ENCODE assay signal across 16 cellular contexts in genomic region chr13:99564389-99564788, GRCh38. TPM values are rescaled to one million over a fixed set of nuclear protein-coding genes. Genes with fewer than 3 reads are reported as not detected.
DNase-seq lines count a peak whose midpoint lies in the region; ATAC-seq and TF ChIP-seq lines count a peak whose summit lies in the region.
"Had no signal": no experiment of that assay in that cellular context is flagged by ENCODE, and none has a peak within 500 bp of the region (broad histone marks: within the 10 kb centered on the region; RNA-seq: fewer than 3 reads in every experiment).

No MANE protein-coding gene starts in this region.

- no peaks in the 10 kb centered on the region for H3K79me1 ChIP-seq in H9 (ENCODE audit: insufficient read depth, low read depth, low read length, poor library complexity, severe bottlenecking)

- peaks cover 2% of the 10 kb centered on the region for H3K9me3 ChIP-seq in adipocyte (ENCODE audit: control insufficient read depth, low read length)
- H3K9me3 ChIP-seq in smooth muscle cell (replicated peaks; ENCODE audit: low read depth) = no peaks in the 10 kb centered on the region
- no peaks in the 10 kb centered on the region for H3K9me3 ChIP-seq in H9 (ENCODE audit: control insufficient read depth, low read depth, low read length)
- no peaks in the 10 kb centered on the region for H3K9me3 ChIP-seq in Caco-2
- H3K9me3 ChIP-seq: BE2C had no signal

- 0 out of 2 replicates have a peak overlapping the region, but pooled peaks have one; percentile 83 for H3K27ac ChIP-seq in GM23338 (ENCODE audit: low read depth)
- H3K27ac ChIP-seq in smooth muscle cell (ENCODE audit: low read depth) = peak overlapping the region; percentile 52
- no peak overlapping the region for H3K27ac ChIP-seq in H9 (ENCODE audit: insufficient read length, low read depth, low read length)
- H3K27ac ChIP-seq: C4-2B had no signal

- no peak overlapping the region for H4K91ac ChIP-seq in H9 (ENCODE audit: insufficient read length, low read depth, low read length)

- H2BK120ac ChIP-seq in H9 (ENCODE audit: low read depth, low read length, poor library complexity, severe bottlenecking) = no peak overlapping the region

- H3K4me3 ChIP-seq in GM23338 (no peak overlapping the region), adipocyte (ENCODE audit: low read length) (no peak overlapping the region), smooth muscle cell (no peak overlapping the region), Caco-2 (ENCODE audit: low read depth, low read length) (no peak overlapping the region)
- H3K4me3 ChIP-seq: GM12878 had no signal

- H3K9me2 ChIP-seq in GM23338 (ENCODE audit: insufficient read depth) = no peaks in the 10 kb centered on the region

- H3K79me2 ChIP-seq in GM23338 (replicated peaks; ENCODE audit: insufficient read depth) (no peaks in the 10 kb centered on the region), smooth muscle cell (ENCODE audit: low read depth) (peaks cover 4% of the 10 kb centered on the region), H9 (ENCODE audit: insufficient read depth, low read length) (no peaks in the 10 kb centered on the region)

- POLR2A ChIA-PET in Caco-2 (lab: Charles Lee) = interaction anchor here (0.6 kb wide), 1 partner anchor 13 kb away, joined by 3 read pairs; no protein-coding TSS in a partner anchor

- H3K56ac ChIP-seq in H9 (ENCODE audit: insufficient read length, low read depth, low read length) = no peak overlapping the region

- H2AFZ ChIP-seq in GM23338 = no peak overlapping the region
- H2AFZ ChIP-seq in smooth muscle cell (ENCODE audit: low read depth) = no peak overlapping the region
- H2AFZ ChIP-seq in H9 (ENCODE audit: low read length) = no peak overlapping the region

- H3F3A ChIP-seq in GM23338 (replicated peaks; ENCODE audit: low read depth) = no peaks in the 10 kb centered on the region; the same call in 1 of the 2 replicates
- H3F3A ChIP-seq in smooth muscle cell (ENCODE audit: low read depth) = peaks cover 5% of the 10 kb centered on the region

- peaks cover 1% of the 10 kb centered on the region for H3K4me1 Mint-ChIP-seq in activated naive CD8-positive, alpha-beta T cell (ENCODE audit: low read depth)
- no peaks in the 10 kb centered on the region for H3K4me1 Mint-ChIP-seq in activated naive CD8-positive, alpha-beta T cell treated with anti-CD3 and anti-CD28 coated beads for 36 hours
- H3K4me1 Mint-ChIP-seq in GM23338 (peaks cover 14% of the 10 kb centered on the region), H9 (peaks cover 11 to 14% of the 10 kb centered on the region in 2 experiments), Caco-2 (ENCODE audit: low read depth, unreplicated experiment) (no peaks in the 10 kb centered on the region)

- no peak overlapping the region for H2BK5ac ChIP-seq in H9 (ENCODE audit: insufficient read length, low read length)

- H3K27me3 ChIP-seq in GM23338 (ENCODE audit: insufficient read depth) (no peaks in the 10 kb centered on the region), adipocyte (replicated peaks; ENCODE audit: control insufficient read depth, insufficient read depth, low read length) (no peaks in the 10 kb centered on the region), smooth muscle cell (ENCODE audit: low read depth) (no peaks in the 10 kb centered on the region), H9 (ENCODE audit: insufficient read depth, low read length) (no peaks in the 10 kb centered on the region), Caco-2 (replicated peaks; ENCODE audit: control insufficient read depth, insufficient read depth, low read length) (no peaks in the 10 kb centered on the region)
- H3K27me3 ChIP-seq: BE2C had no signal

- DNase-seq in activated naive CD8-positive, alpha-beta T cell treated with anti-CD3 and anti-CD28 coated beads for 36 hours = no peak
- DNase-seq in GM23338 (ENCODE audit: low spot score) (no peak), adipocyte (ENCODE audit: low read depth) (peak; percentile 51), smooth muscle cell (lab: John Stamatoyannopoulos, UW; ENCODE audit: unreplicated experiment) (no peak), H9 (no peak), Caco-2 (no peak), NCI-H2107 (lab: John Stamatoyannopoulos, UW) (no peak)
- DNase-seq: BE2C; Calu3; CD4-positive, alpha-beta memory T cell; DMS79 treated with DMSO at 0.1 percent for 48 hours; EL; HCEC 1CT had no signal

- H3K9ac ChIP-seq in adipocyte (ENCODE audit: low read length) = no peak overlapping the region
- H3K9ac ChIP-seq in smooth muscle cell (ENCODE audit: low read depth) = no peak overlapping the region
- H3K9ac ChIP-seq in H9 (ENCODE audit: extremely low read depth, insufficient read length, low read length) = no peak overlapping the region

- H3K36me3 ChIP-seq in GM23338 (ENCODE audit: insufficient read depth) (no peaks in the 10 kb centered on the region; the same call in 1 of the 2 replicates), adipocyte (ENCODE audit: control insufficient read depth, insufficient read depth, low read length, severe bottlenecking) (peaks cover 45% of the 10 kb centered on the region), smooth muscle cell (ENCODE audit: low read depth) (peaks cover 4% of the 10 kb centered on the region), Caco-2 (ENCODE audit: control insufficient read depth, insufficient read depth, low read length) (no peaks in the 10 kb centered on the region)

- H3K4me2 ChIP-seq in GM23338 = no peak overlapping the region
- H3K4me2 ChIP-seq in smooth muscle cell = peak overlapping the region; percentile 1
- no peak overlapping the region for H3K4me2 ChIP-seq in H9 (ENCODE audit: insufficient read depth, insufficient read length, low read length)

- H2AK5ac ChIP-seq in H9 (ENCODE audit: insufficient read length, low read length) = no peak overlapping the region

- no peak overlapping the region for H3K14ac ChIP-seq in H9 (ENCODE audit: insufficient read depth, low read length)

- H3K4me3 Mint-ChIP-seq in activated naive CD8-positive, alpha-beta T cell = no peak overlapping the region
- no peak overlapping the region for H3K4me3 Mint-ChIP-seq in activated naive CD8-positive, alpha-beta T cell treated with anti-CD3 and anti-CD28 coated beads for 36 hours
- H3K4me3 Mint-ChIP-seq in GM23338 (no peak overlapping the region), H9 (no peak overlapping the region), Caco-2 (ENCODE audit: unreplicated experiment) (no peak overlapping the region)
- H3K4me3 Mint-ChIP-seq: CD4-positive, alpha-beta memory T cell had no signal

- H3K23me2 ChIP-seq in H9 (ENCODE audit: insufficient read length, low read depth, low read length, poor library complexity, severe bottlenecking) = no peaks in the 10 kb centered on the region

- H3K27ac Mint-ChIP-seq in activated naive CD8-positive, alpha-beta T cell = peak overlapping the region; percentile 43
- no peak overlapping the region for H3K27ac Mint-ChIP-seq in activated naive CD8-positive, alpha-beta T cell treated with anti-CD3 and anti-CD28 coated beads for 36 hours
- H3K27ac Mint-ChIP-seq in GM23338 (no peak overlapping the region), H9 (no peak overlapping the region), Caco-2 (ENCODE audit: unreplicated experiment) (no peak overlapping the region)

- no peaks in the 10 kb centered on the region for H4K20me1 ChIP-seq in GM23338 (replicated peaks; ENCODE audit: insufficient read depth)
- H4K20me1 ChIP-seq in smooth muscle cell (ENCODE audit: low read depth) = peaks cover 2% of the 10 kb centered on the region
- no peaks in the 10 kb centered on the region for H4K20me1 ChIP-seq in H9 (ENCODE audit: control insufficient read depth, insufficient read depth, insufficient read length)

- no peak overlapping the region for H3K18ac ChIP-seq in H9 (ENCODE audit: insufficient read length, low read depth, low read length)

- no peak overlapping the region for H2BK12ac ChIP-seq in H9 (ENCODE audit: insufficient read length, low read depth, low read length)

- no peak overlapping the region for H4K8ac ChIP-seq in H9 (replicated peaks; ENCODE audit: insufficient read length, low read depth, low read length)

- intact Hi-C loops in Caco-2 (cut with micrococcal nuclease; ENCODE audit: unreplicated experiment) = no loop called here

- no peak overlapping the region for H2BK15ac ChIP-seq in H9 (ENCODE audit: low read depth, low read length)

- no peak for ATAC-seq in GM23338
- ATAC-seq: GM12878 had no signal

- BruUV-seq in Caco-2 (replicated peaks; lab: Mats Ljungman, UMichigan) = no TSS peak

- TF ChIP-seq CTCF in GM23338 (conservative IDR thresholded peaks at IDR 0.05; ENCODE audit: low read depth in 2 of 2) = no peak
- TF ChIP-seq CTCF in smooth muscle cell (IDR thresholded peaks at IDR 0.05; ENCODE audit: borderline replicate concordance, insufficient read depth, poor library complexity, severe bottlenecking) = no peak
- TF ChIP-seq CTCF in H9 (conservative IDR thresholded peaks at IDR 0.05) = no peak
- no peak for TF ChIP-seq CTCF in Caco-2 (IDR thresholded peaks at IDR 0.05; ENCODE audit: insufficient read depth in 1 of 2, low read depth in 1 of 2, low read length in 1 of 2, severe bottlenecking in 1 of 2, unreplicated experiment in 1 of 2)

- no peak overlapping the region for H2BK20ac ChIP-seq in H9 (ENCODE audit: low read depth, low read length, poor library complexity, severe bottlenecking)

- H3K9me3 Mint-ChIP-seq in activated naive CD8-positive, alpha-beta T cell (ENCODE audit: low read depth) = no peaks in the 10 kb centered on the region
- H3K9me3 Mint-ChIP-seq in activated naive CD8-positive, alpha-beta T cell treated with anti-CD3 and anti-CD28 coated beads for 36 hours = peaks cover 11% of the 10 kb centered on the region
- H3K9me3 Mint-ChIP-seq in GM23338 (peaks cover 14% of the 10 kb centered on the region), H9 (peaks cover 10 to 14% of the 10 kb centered on the region in 2 experiments; a peak in 4 of 5 replicates), Caco-2 (ENCODE audit: unreplicated experiment) (peaks cover 11% of the 10 kb centered on the region)

- H3K23ac ChIP-seq in H9 (ENCODE audit: insufficient read length, low read depth, low read length) = no peak overlapping the region

- no peak overlapping the region for H3T11ph ChIP-seq in H9 (ENCODE audit: low read length)

- H3K4ac ChIP-seq in H9 (ENCODE audit: low read depth, low read length) = no peak overlapping the region

- H3K4me1 ChIP-seq in GM23338 (ENCODE audit: insufficient read depth) = 0 out of 2 replicates have a peak, but pooled peaks cover 6% of the 10 kb centered on the region
- peaks cover 5% of the 10 kb centered on the region for H3K4me1 ChIP-seq in adipocyte (ENCODE audit: control insufficient read depth, insufficient read depth, low read length)
- no peaks in the 10 kb centered on the region for H3K4me1 ChIP-seq in smooth muscle cell (ENCODE audit: low read depth)
- H3K4me1 ChIP-seq in H9 (ENCODE audit: insufficient read depth, low read length) = no peaks in the 10 kb centered on the region
- no peaks in the 10 kb centered on the region; the same call in 1 of the 2 replicates for H3K4me1 ChIP-seq in Caco-2
- H3K4me1 ChIP-seq: BE2C had no signal

- H3K27me3 Mint-ChIP-seq in activated naive CD8-positive, alpha-beta T cell = no peaks in the 10 kb centered on the region
- no peaks in the 10 kb centered on the region for H3K27me3 Mint-ChIP-seq in activated naive CD8-positive, alpha-beta T cell treated with anti-CD3 and anti-CD28 coated beads for 36 hours
- peaks cover 8% of the 10 kb centered on the region for H3K27me3 Mint-ChIP-seq in GM23338 (ENCODE audit: insufficient read depth, low read depth, poor library complexity)
- H3K27me3 Mint-ChIP-seq in H9 (ENCODE audit: low read depth) = no peaks in the 10 kb centered on the region
- H3K27me3 Mint-ChIP-seq in Caco-2 (ENCODE audit: insufficient read depth, unreplicated experiment) = no peaks in the 10 kb centered on the region
- H3K27me3 Mint-ChIP-seq: CD4-positive, alpha-beta memory T cell had no signal

- no peak overlapping the region for H4K5ac ChIP-seq in H9 (ENCODE audit: insufficient read length, low read depth, low read length)

- peaks cover 2% of the 10 kb centered on the region for H3K36me3 Mint-ChIP-seq in activated naive CD8-positive, alpha-beta T cell
- H3K36me3 Mint-ChIP-seq in activated naive CD8-positive, alpha-beta T cell treated with anti-CD3 and anti-CD28 coated beads for 36 hours = peaks cover 22% of the 10 kb centered on the region
- H3K36me3 Mint-ChIP-seq in GM23338 (ENCODE audit: low read depth) (peaks cover 23% of the 10 kb centered on the region; the same call in 2 of the 3 replicates), H9 (ENCODE audit: insufficient read depth in 1 of 3, low read depth in 3 of 3) (peaks cover 14 to 48% (median 42%) of the 10 kb centered on the region in 3 experiments), Caco-2 (ENCODE audit: insufficient read depth, unreplicated experiment) (peaks cover 92% of the 10 kb centered on the region)

- 93% methylated on average over 1 of the region's 1 CpG for WGBS in smooth muscle cell (ENCODE audit: low lambda C conversion rate)
- no CpG with 5 or more reads among the region's 1 CpG for WGBS in H9 (ENCODE audit: extremely low coverage, insufficient read length, low lambda C conversion rate)

- CTCF ChIA-PET in Caco-2 (lab: Charles Lee) = interaction anchor here (0.6 kb wide), 1 partner anchor 120 kb away, joined by 3 read pairs; no protein-coding TSS in a partner anchor

RNA-seq across cellular contexts. Expression of gene CLYBL, which starts 42.1 kb away (rescaled TPM):
- 1 to 10 TPM; 4.4 to 4.9 TPM for total RNA-seq in activated naive CD8-positive, alpha-beta T cell treated with anti-CD3 and anti-CD28 coated beads for 36 hours
- total RNA-seq in GM23338 (2014; rRNA removed; shearing (Covaris generic)) = 9.7 and 10.8 TPM in 2 replicates
- polyA plus RNA-seq in GM23338 (2016; fragmentation: Nextera tagmentation; extraction: Ambion mirVana) (12.5 and 12.6 TPM in 2 replicates), smooth muscle cell (5.8 and 8.1 TPM in 2 replicates)
- total RNA-seq in smooth muscle cell (4.3 and 12.5 TPM in 2 replicates), H9 (2021) (16.5 and 20.7 TPM in 2 replicates), Caco-2 (2022) (2.1 and 2.6 TPM in 2 replicates)
